In genomic region chr20:2899243-2899642, GRCh38 we compare ENCODE assay signal across 22 cellular contexts. TPM values are rescaled to one million over a fixed set of nuclear protein-coding genes. Genes with fewer than 3 reads are reported as not detected.
DNase-seq lines count a peak whose midpoint lies in the region; ATAC-seq and TF ChIP-seq lines count a peak whose summit lies in the region.
"Had no signal": no experiment of that assay in that cellular context is flagged by ENCODE, and none has a peak within 500 bp of the region (broad histone marks: within the 10 kb centered on the region; RNA-seq: fewer than 3 reads in every experiment).

No MANE protein-coding gene starts in this region.

- H3K4me3 Mint-ChIP-seq in activated naive CD8-positive, alpha-beta T cell = no peak overlapping the region

- no peak for TF ChIP-seq CTCF in GM13977 (IDR thresholded peaks at IDR 0.05; ENCODE audit: extremely low read depth, insufficient read depth, missing control alignments)

- H3K27me3 Mint-ChIP-seq in activated naive CD8-positive, alpha-beta T cell = no peaks in the 10 kb centered on the region
- H3K27me3 Mint-ChIP-seq: CD4-positive, CD25-positive, alpha-beta regulatory T cell; T-cell had no signal

- H3K27ac Mint-ChIP-seq in activated naive CD4-positive, alpha-beta T cell treated with anti-CD3 and anti-CD28 coated beads, Interleukin-2, amount 50 U/mL, for 72 hours = no peak overlapping the region
- H3K27ac Mint-ChIP-seq in activated naive CD8-positive, alpha-beta T cell = peak overlapping the region; percentile 50

- in situ Hi-C loops in GM13977 (cut with MboI; ENCODE audit: low pct_unique_long_range_greater_than_20kb, low sequenced_read_pairs, unreplicated experiment) = no loop called here

- H3K9me3 Mint-ChIP-seq in activated naive CD4-positive, alpha-beta T cell treated with anti-CD3 and anti-CD28 coated beads, Interleukin-2, amount 50 U/mL, for 72 hours = peaks cover 1 to 2% of the 10 kb centered on the region in 2 donors
- H3K9me3 Mint-ChIP-seq in activated naive CD8-positive, alpha-beta T cell (ENCODE audit: low read depth) = no peaks in the 10 kb centered on the region

- peaks cover 2 to 35% of the 10 kb centered on the region in 2 donors for H3K36me3 Mint-ChIP-seq in activated naive CD4-positive, alpha-beta T cell treated with anti-CD3 and anti-CD28 coated beads, Interleukin-2, amount 50 U/mL, for 72 hours
- peaks cover 9% of the 10 kb centered on the region for H3K36me3 Mint-ChIP-seq in activated naive CD8-positive, alpha-beta T cell

- ATAC-seq in activated naive CD4-positive, alpha-beta T cell treated with anti-CD3 and anti-CD28 coated beads, Interleukin-2, amount 50 U/mL, for 72 hours = peak; percentile 71 to 90
- peak; percentile 92 for ATAC-seq in stimulated activated naive CD8-positive, alpha-beta T cell treated with anti-CD3 and anti-CD28 coated beads, Interleukin-15, Interleukin-2, amounts not matched to agents 100 U/mL and 50 U/mL, for 24 hours
- ATAC-seq in GM19455 (IDR thresholded peaks at IDR 0.05; ENCODE audit: unreplicated experiment) = no peak
- ATAC-seq: foreskin keratinocyte, left cardiac atrium, T-cell had no signal

- H3K4me1 Mint-ChIP-seq in activated naive CD8-positive, alpha-beta T cell (ENCODE audit: low read depth) = peaks cover 50% of the 10 kb centered on the region

- DNase-seq in activated naive CD4-positive, alpha-beta T cell treated with anti-CD3 and anti-CD28 coated beads, Interleukin-2, amount 50 U/mL, for 72 hours (ENCODE audit: low spot score in 2 of 2) = no peak
- DNase-seq in activated naive CD4-positive, alpha-beta T cell treated with anti-CD3 and anti-CD28 coated beads, Interleukin-2, amount 50 U/mL, for 16 hours = no peak
- DNase-seq in GM13977 (ENCODE audit: low spot score) (peak; percentile 28), A172 (ENCODE audit: low spot score) (no peak)
- peak; percentile 38 for DNase-seq in stimulated activated naive CD8-positive, alpha-beta T cell treated with anti-CD3 and anti-CD28 coated beads, Interleukin-15, Interleukin-2, amounts not matched to agents 100 U/mL and 50 U/mL, for 24 hours
- DNase-seq: activated effector memory CD4-positive, alpha-beta T cell treated with anti-CD3 and anti-CD28 coated beads, Interleukin-2, amount 50 U/mL, for 16 hours; amniotic stem cell; CD4-positive, CD25-positive, alpha-beta regulatory T cell; effector CD8-positive, alpha-beta T cell; erythroblast; foreskin keratinocyte; left cardiac atrium; NCI-H1105; NCI-H1930; NCI-H526 treated with DMSO at 0.1 percent for 48 hours; nucleus accumbens; Peyer's patch; SJCRH30; stimulated activated naive CD4-positive, alpha-beta T cell; T-cell had no signal

RNA-seq across cellular contexts. Expression of gene PTPRA, which starts 26.0 kb away (rescaled TPM):
- 10 to 100 TPM; 37.8 to 55.8 TPM for total RNA-seq in activated naive CD4-positive, alpha-beta T cell treated with anti-CD3 and anti-CD28 coated beads, Interleukin-2, amount 50 U/mL, for 72 hours
- 30.2 and 43.4 TPM in 2 replicates for total RNA-seq in A172 (2014; rRNA removed; shearing (Covaris generic))

RNA-seq across cellular contexts. Expression of gene VPS16, which starts 58.7 kb away (rescaled TPM):
- total RNA-seq in activated naive CD4-positive, alpha-beta T cell treated with anti-CD3 and anti-CD28 coated beads, Interleukin-2, amount 50 U/mL, for 72 hours = 10 to 100 TPM; 45.7 to 52.0 TPM
- total RNA-seq in A172 (2014; rRNA removed; shearing (Covaris generic)) = 44.1 and 48.1 TPM in 2 replicates

RNA-seq across cellular contexts. Expression of gene PCED1A, which starts 58.8 kb away (rescaled TPM):
- 10 to 100 TPM; 29.5 to 33.6 TPM for total RNA-seq in activated naive CD4-positive, alpha-beta T cell treated with anti-CD3 and anti-CD28 coated beads, Interleukin-2, amount 50 U/mL, for 72 hours
- total RNA-seq in A172 (2014; rRNA removed; shearing (Covaris generic)) = 11.9 and 13.2 TPM in 2 replicates

Comparison
In these comparisons a context has a peak if more than half of its experiments do, and no peak if none do; other contexts are left out.
1. DNase-seq: peak in GM13977 (single experiment) and stimulated activated naive CD8-positive, alpha-beta T cell treated with anti-CD3 and anti-CD28 coated beads, Interleukin-15, Interleukin-2, amounts not matched to agents 100 U/mL and 50 U/mL, for 24 hours (single experiment); none in activated naive CD4-positive, alpha-beta T cell treated with anti-CD3 and anti-CD28 coated beads, Interleukin-2, amount 50 U/mL, for 72 hours (0 of 2), activated naive CD4-positive, alpha-beta T cell treated with anti-CD3 and anti-CD28 coated beads, Interleukin-2, amount 50 U/mL, for 16 hours (single experiment) and A172 (single experiment).